ENCODE assay signal across 22 cellular contexts in the genomic region with DNA sequence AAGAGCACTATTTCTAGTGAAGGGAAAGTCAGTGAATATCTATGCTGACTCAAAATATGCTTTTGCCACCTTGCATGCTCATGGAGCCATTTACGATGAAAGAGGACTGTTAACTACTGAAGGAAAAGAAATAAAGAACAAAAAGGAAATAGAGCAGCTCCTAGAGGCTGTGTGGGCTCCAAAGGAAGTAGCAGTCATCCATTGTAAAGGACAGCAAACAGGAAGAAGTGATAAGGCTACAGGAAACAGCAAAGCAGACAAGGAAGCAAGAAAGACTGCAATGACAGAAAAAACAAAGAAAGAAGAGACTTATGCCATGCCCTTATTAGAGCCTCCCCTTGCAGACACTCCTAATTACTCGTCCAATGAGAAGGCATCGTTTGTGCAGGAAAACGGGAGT.
"Had no signal": no experiment of that assay in that cellular context is flagged by ENCODE, and none has a peak within 500 bp of the region (broad histone marks: within the 10 kb centered on the region; RNA-seq: fewer than 3 reads in every experiment).

No MANE protein-coding gene starts in this region.

- H3K4me2 ChIP-seq: neural progenitor cell had no signal

- H2AFZ ChIP-seq: neural progenitor cell had no signal

- FAIRE-seq: keratinocyte, small intestine had no signal

- H3K9ac ChIP-seq: neural progenitor cell had no signal

- H3K4me3 Mint-ChIP-seq: immature natural killer cell; memory B cell; mesothelial cell of epicardium; natural killer cell treated with Interleukin-12 subunit alpha and Interleukin-12 subunit beta and Interleukin-15 and Interleukin-18, amount 100 ng/mL, for 72 hours; neural progenitor cell had no signal

- H3K27me3 ChIP-seq: esophagus muscularis mucosa, gastrocnemius medialis, neural progenitor cell, ovary had no signal

- H3K36me3 Mint-ChIP-seq: immature natural killer cell; mesothelial cell of epicardium; natural killer cell treated with Interleukin-12 subunit alpha and Interleukin-12 subunit beta and Interleukin-15 and Interleukin-18, amount 100 ng/mL, for 72 hours; neural progenitor cell had no signal

- H3K9me3 Mint-ChIP-seq: immature natural killer cell; memory B cell; natural killer cell treated with Interleukin-12 subunit alpha and Interleukin-12 subunit beta and Interleukin-15 and Interleukin-18, amount 100 ng/mL, for 72 hours; neural progenitor cell had no signal

- H3K4me1 ChIP-seq: esophagus muscularis mucosa, gastrocnemius medialis, left ventricle myocardium inferior, lower lobe of right lung, neural progenitor cell had no signal

- H3K27ac Mint-ChIP-seq: immature natural killer cell; memory B cell; mesothelial cell of epicardium; natural killer cell treated with Interleukin-12 subunit alpha and Interleukin-12 subunit beta and Interleukin-15 and Interleukin-18, amount 100 ng/mL, for 72 hours; neural progenitor cell had no signal

- H3K4me3 ChIP-seq: dorsolateral prefrontal cortex, esophagus muscularis mucosa, gastrocnemius medialis, left ventricle myocardium inferior, lower lobe of right lung, neural progenitor cell, ovary had no signal

- DNase-seq: cortex of kidney; dorsolateral prefrontal cortex; effector CD8-positive, alpha-beta T cell; gastrocnemius medialis; immature natural killer cell; left cardiac atrium; left ventricle myocardium inferior; lower lobe of right lung; nucleus accumbens; ovary; right cardiac atrium; small intestine; stimulated activated CD4-positive, alpha-beta T cell treated with anti-CD3 and anti-CD28 coated beads, Interleukin-12 subunit alpha, Interleukin-12 subunit beta, amount 100 ng/mL, for 4 hours; stimulated activated naive CD4-positive, alpha-beta T cell treated with Interleukin-2 at 50 U/mL for 16 hours; trophoblast cell had no signal

- ATAC-seq: gastrocnemius medialis; left cardiac atrium; lower lobe of right lung; natural killer cell treated with Interleukin-12 subunit alpha and Interleukin-12 subunit beta and Interleukin-15 and Interleukin-18, amount 100 ng/mL, for 72 hours; right cardiac atrium had no signal

- H3K9me3 ChIP-seq: esophagus muscularis mucosa, gastrocnemius medialis, left ventricle myocardium inferior, lower lobe of right lung, ovary had no signal

- H3K36me3 ChIP-seq: esophagus muscularis mucosa, gastrocnemius medialis, left ventricle myocardium inferior, lower lobe of right lung, neural progenitor cell, ovary had no signal

- H3K4me1 Mint-ChIP-seq: immature natural killer cell, neural progenitor cell had no signal

- H3K27ac ChIP-seq: dorsolateral prefrontal cortex, epithelial cell of prostate, esophagus muscularis mucosa, gastrocnemius medialis, left ventricle myocardium inferior, lower lobe of right lung, neural progenitor cell, ovary had no signal
